Comparison of ENCODE assay signal across 19 cellular contexts in the genomic region with DNA sequence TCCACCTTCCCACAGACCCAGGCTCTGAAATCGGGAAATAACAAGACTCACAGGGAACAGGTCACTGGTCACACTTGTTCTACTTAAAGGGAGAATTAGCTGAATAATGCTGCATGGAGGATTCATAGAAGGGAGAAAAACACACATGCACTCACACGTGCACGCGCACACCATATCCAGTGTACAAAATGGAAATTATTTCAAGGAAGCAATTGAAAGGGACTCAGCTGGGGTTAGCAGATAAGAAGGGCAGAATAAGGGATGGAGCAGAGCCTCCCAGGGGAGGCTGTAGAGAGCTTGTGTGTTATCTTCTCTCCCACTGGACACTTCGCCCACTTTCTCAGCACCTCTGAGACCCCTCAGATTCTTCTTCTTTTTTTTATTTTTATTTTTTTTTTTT. TPM values are rescaled to one million over a fixed set of nuclear protein-coding genes. Genes with fewer than 3 reads are reported as not detected.
"Had no signal": no experiment of that assay in that cellular context is flagged by ENCODE, and none has a peak within 500 bp of the region (broad histone marks: within the 10 kb centered on the region; RNA-seq: fewer than 3 reads in every experiment).

No MANE protein-coding gene starts in this region.

- H2AFZ ChIP-seq: hepatocyte had no signal

- H3K9me3 ChIP-seq: gastroesophageal sphincter, heart left ventricle, left lung, lower lobe of right lung had no signal

- H3K27me3 ChIP-seq: foreskin keratinocyte, gastroesophageal sphincter, hepatocyte, left lung had no signal

- H3K36me3 ChIP-seq: gastroesophageal sphincter, heart left ventricle, left lung, lower lobe of right lung had no signal

- H3K4me1 ChIP-seq: foreskin keratinocyte, gastroesophageal sphincter, heart left ventricle, left lung, lower lobe of right lung had no signal

- H3K4me2 ChIP-seq: hepatocyte had no signal

- H3K27ac ChIP-seq: epithelial cell of prostate, foreskin keratinocyte, gastroesophageal sphincter, heart left ventricle, hepatocyte, left lung, lower lobe of right lung had no signal

- H3K4me3 ChIP-seq: gastroesophageal sphincter, heart left ventricle, hepatocyte, left lung, lower lobe of right lung had no signal

- DNase-seq: cortex of kidney; effector CD8-positive, alpha-beta T cell; effector memory CD8-positive, alpha-beta T cell; endodermal cell; erythroblast; foreskin keratinocyte; heart left ventricle; hypothalamus; left cardiac atrium; left lung; left ventricle myocardium superior; lower lobe of right lung; mesendoderm; midbrain had no signal

RNA-seq across cellular contexts. Expression of gene GABRQ, which starts 10.3 kb away (rescaled TPM):
- polyA plus RNA-seq: fibroblast of lung, foreskin keratinocyte, heart left ventricle, hepatocyte had no signal

RNA-seq across cellular contexts. Expression of gene MAGEA3, which starts 50.6 kb away (rescaled TPM):
- polyA plus RNA-seq: fibroblast of lung, foreskin keratinocyte, heart left ventricle, hepatocyte, keratinocyte had no signal
